11 cellular contexts compared by ENCODE assay signal in genomic region chr13:113123226-113124150, GRCh38. TPM values are rescaled to one million over a fixed set of nuclear protein-coding genes. Genes with fewer than 3 reads are reported as not detected.
A peak's percentile ranks its signal among the peaks of the same experiment; 100 is the strongest.
DNase-seq lines count a peak whose midpoint lies in the region; ATAC-seq and TF ChIP-seq lines count a peak whose summit lies in the region.
"Had no signal": no experiment of that assay in that cellular context is flagged by ENCODE, and none has a peak within 500 bp of the region (broad histone marks: within the 10 kb centered on the region; RNA-seq: fewer than 3 reads in every experiment).

No MANE protein-coding gene starts in this region.

- H3K27ac Mint-ChIP-seq in activated naive CD8-positive, alpha-beta T cell treated with anti-CD3 and anti-CD28 coated beads, Interleukin-2, amount 10 ng/mL, durations not matched to agents 7 days and 5 days = no peak overlapping the region
- no peak overlapping the region for H3K27ac Mint-ChIP-seq in activated naive CD8-positive, alpha-beta T cell treated with anti-CD3 and anti-CD28 coated beads for 36 hours

- H3K4me3 Mint-ChIP-seq in activated naive CD8-positive, alpha-beta T cell treated with anti-CD3 and anti-CD28 coated beads, Interleukin-2, amount 10 ng/mL, durations not matched to agents 7 days and 5 days = no peak overlapping the region
- no peak overlapping the region for H3K4me3 Mint-ChIP-seq in activated naive CD8-positive, alpha-beta T cell treated with anti-CD3 and anti-CD28 coated beads for 36 hours

- no peaks in the 10 kb centered on the region for H3K36me3 ChIP-seq in upper lobe of left lung

- H3K27ac ChIP-seq in upper lobe of left lung = peak overlapping the region in 3 of 4 donors; percentile 27 to 67 (median 52)

- H3K9me3 ChIP-seq in upper lobe of left lung = no peaks in the 10 kb centered on the region
- H3K9me3 ChIP-seq: mucosa of descending colon had no signal

- H3K36me3 Mint-ChIP-seq in activated naive CD8-positive, alpha-beta T cell treated with anti-CD3 and anti-CD28 coated beads, Interleukin-2, amount 10 ng/mL, durations not matched to agents 7 days and 5 days = no peaks in the 10 kb centered on the region
- H3K36me3 Mint-ChIP-seq in activated naive CD8-positive, alpha-beta T cell treated with anti-CD3 and anti-CD28 coated beads for 36 hours = no peaks in the 10 kb centered on the region

- 72 to 84% methylated on average over 21 to 26 of the region's 26 CpGs for WGBS in upper lobe of left lung, 2 donors

- no peak for TF ChIP-seq EP300 in upper lobe of left lung (IDR thresholded peaks at IDR 0.05)

- no peaks in the 10 kb centered on the region for H3K27me3 ChIP-seq in upper lobe of left lung

- TF ChIP-seq CTCF in WI38 (IDR thresholded peaks at IDR 0.05; ENCODE audit: low read depth, low read length) (0 out of 2 replicates have a peak, but pooled peaks have one; percentile 18), upper lobe of left lung (IDR thresholded peaks at IDR 0.05) (no peak)

- peak; percentile 29 for DNase-seq in activated naive CD8-positive, alpha-beta T cell treated with anti-CD3 and anti-CD28 coated beads, Interleukin-2, amount 10 ng/mL, durations not matched to agents 7 days and 5 days
- no peak for DNase-seq in activated naive CD8-positive, alpha-beta T cell treated with anti-CD3 and anti-CD28 coated beads for 36 hours
- DNase-seq in left colon (no peak), upper lobe of left lung (no peak), pons (ENCODE audit: low spot score) (no peak), NCI-H2171 treated with DMSO at 0.1 percent for 48 hours (lab: John Stamatoyannopoulos, UW) (no peak)
- DNase-seq: NCI-H1092 treated with DMSO at 0.1 percent for 48 hours had no signal

- H3K4me3 ChIP-seq in WI38 (ENCODE audit: low read depth, low read length) (no peak overlapping the region), upper lobe of left lung (peak overlapping the region in 3 of 4 donors; percentile 23 to 40 (median 27))
- H3K4me3 ChIP-seq: mucosa of descending colon had no signal

- no peak for TF ChIP-seq POLR2A in upper lobe of left lung (IDR thresholded peaks at IDR 0.05)

- peaks cover 20% of the 10 kb centered on the region for H3K27me3 Mint-ChIP-seq in activated naive CD8-positive, alpha-beta T cell treated with anti-CD3 and anti-CD28 coated beads, Interleukin-2, amount 10 ng/mL, durations not matched to agents 7 days and 5 days
- H3K27me3 Mint-ChIP-seq in activated naive CD8-positive, alpha-beta T cell treated with anti-CD3 and anti-CD28 coated beads for 36 hours = peaks cover 21% of the 10 kb centered on the region

- no peak for ATAC-seq in activated naive CD8-positive, alpha-beta T cell treated with anti-CD3 and anti-CD28 coated beads, Interleukin-2, amount 10 ng/mL, durations not matched to agents 7 days and 5 days (ENCODE audit: low read depth)
- peak; percentile 1 for ATAC-seq in left colon
- ATAC-seq in upper lobe of left lung (ENCODE audit: low FRiP score in 2 of 2) = peak in 1 of 2 donors; percentile 47
- ATAC-seq in HG02798 (IDR thresholded peaks at IDR 0.05; ENCODE audit: poor library complexity, unreplicated experiment) = no peak
- ATAC-seq: activated CD4-positive, CD25-positive, alpha-beta regulatory T cell treated with anti-CD3 and anti-CD28 coated beads, Interleukin-2, amount 50 U/mL, for 24 hours had no signal

- no peaks in the 10 kb centered on the region for H3K9me3 Mint-ChIP-seq in activated naive CD8-positive, alpha-beta T cell treated with anti-CD3 and anti-CD28 coated beads, Interleukin-2, amount 10 ng/mL, durations not matched to agents 7 days and 5 days
- no peaks in the 10 kb centered on the region for H3K9me3 Mint-ChIP-seq in activated naive CD8-positive, alpha-beta T cell treated with anti-CD3 and anti-CD28 coated beads for 36 hours

- intact Hi-C loops in left colon (cut with DNase I, micrococcal nuclease) = no loop called here

- POLR2A ChIA-PET in activated naive CD8-positive, alpha-beta T cell treated with anti-CD3 and anti-CD28 coated beads, Interleukin-2, amount 10 ng/mL, durations not matched to agents 7 days and 5 days (lab: Charles Lee) = no interaction called here

- H3K4me1 ChIP-seq in upper lobe of left lung = no peaks in the 10 kb centered on the region

- no peaks in the 10 kb centered on the region for H3K4me1 Mint-ChIP-seq in activated naive CD8-positive, alpha-beta T cell treated with anti-CD3 and anti-CD28 coated beads, Interleukin-2, amount 10 ng/mL, durations not matched to agents 7 days and 5 days
- no peaks in the 10 kb centered on the region for H3K4me1 Mint-ChIP-seq in activated naive CD8-positive, alpha-beta T cell treated with anti-CD3 and anti-CD28 coated beads for 36 hours

RNA-seq across cellular contexts. Expression of gene F10, which starts 0.9 kb away (rescaled TPM):
- total RNA-seq in activated naive CD8-positive, alpha-beta T cell treated with anti-CD3 and anti-CD28 coated beads, Interleukin-2, amount 10 ng/mL, durations not matched to agents 7 days and 5 days = not detected
- total RNA-seq in activated naive CD8-positive, alpha-beta T cell treated with anti-CD3 and anti-CD28 coated beads for 36 hours = not detected
- total RNA-seq in left colon (1 to 10 TPM; 1.6 to 4.7 TPM), upper lobe of left lung (10 to 100 TPM in 3 of 6 donors, 1 to 10 TPM in 3; 5.3 to 25.0 (median 8.8) TPM)

RNA-seq across cellular contexts. Expression of gene F7, which starts 17.9 kb away (rescaled TPM):
- under 1 TPM in 1 of 2 experiments, not detected in 1; 0.31 TPM for total RNA-seq in activated naive CD8-positive, alpha-beta T cell treated with anti-CD3 and anti-CD28 coated beads, Interleukin-2, amount 10 ng/mL, durations not matched to agents 7 days and 5 days
- total RNA-seq in activated naive CD8-positive, alpha-beta T cell treated with anti-CD3 and anti-CD28 coated beads for 36 hours = under 1 TPM; 0.49 to 0.94 TPM
- total RNA-seq in left colon (under 1 TPM in 1 of 2 donors, not detected in 1; 0.17 TPM), upper lobe of left lung (under 1 TPM in 1 of 6 donors, not detected in 5; 0.20 TPM)

RNA-seq across cellular contexts. Expression of gene PROZ, which starts 35.0 kb away (rescaled TPM):
- not detected for total RNA-seq in activated naive CD8-positive, alpha-beta T cell treated with anti-CD3 and anti-CD28 coated beads, Interleukin-2, amount 10 ng/mL, durations not matched to agents 7 days and 5 days
- under 1 TPM in 1 of 2 experiments, not detected in 1; 0.14 TPM for total RNA-seq in activated naive CD8-positive, alpha-beta T cell treated with anti-CD3 and anti-CD28 coated beads for 36 hours
- total RNA-seq in left colon (not detected), upper lobe of left lung (not detected)
- total RNA-seq: mucosa of descending colon had no signal
